ENCODE assay signal across 1 cellular context in genomic region chr12:55818140-55818728, GRCh38.
TF ChIP-seq lines count a peak whose summit lies in the region.

No MANE protein-coding gene starts in this region.

TF ChIP-seq in HEK293, 187 proteins besides CTCF, POLR2A, EP300 and RAD21 (continued from another document):
- TF ChIP-seq ZNF350 (tag by site-specific recombination; IDR thresholded peaks at IDR 0.05) (no peak), ZNF843 (tag by site-specific recombination; IDR thresholded peaks at IDR 0.05) (peak; percentile 27; the same call in 1 of the 2 replicates), ZBTB20 (tag by site-specific recombination; IDR thresholded peaks at IDR 0.05) (peak; percentile 12; the same call in 1 of the 2 replicates), ZNF394 (tag by site-specific recombination; IDR thresholded peaks at IDR 0.05; ENCODE audit: borderline replicate concordance) (peak; percentile 80), SCRT1 (tag by site-specific recombination; IDR thresholded peaks at IDR 0.05; ENCODE audit: borderline replicate concordance) (no peak), ZNF157 (tag by site-specific recombination; IDR thresholded peaks at IDR 0.05) (no peak), ZBTB17 (tag by site-specific recombination; IDR thresholded peaks at IDR 0.05) (peak; percentile 36; the same call in 1 of the 2 replicates), ZBTB11 (tag by site-specific recombination; conservative IDR thresholded peaks at IDR 0.05; ENCODE audit: low read depth) (no peak; the same call in 1 of the 2 replicates), ZNF23 (tag by site-specific recombination; IDR thresholded peaks at IDR 0.05; ENCODE audit: borderline replicate concordance) (no peak), KLF9 (tag by site-specific recombination; IDR thresholded peaks at IDR 0.05; ENCODE audit: low read depth) (peak; percentile 82), ZNF112 (tag by site-specific recombination; IDR thresholded peaks at IDR 0.05) (no peak), EGR2 (tag by site-specific recombination; IDR thresholded peaks at IDR 0.05; ENCODE audit: low read depth) (no peak), PRDM6 (tag by site-specific recombination; IDR thresholded peaks at IDR 0.05) (no peak), KLF7 (tag by site-specific recombination; IDR thresholded peaks at IDR 0.05; ENCODE audit: borderline replicate concordance) (peak; percentile 84; the same call in 1 of the 2 replicates), ZXDB (tag by site-specific recombination; IDR thresholded peaks at IDR 0.05) (peak; percentile 6; the same call in 1 of the 2 replicates), TSHZ1 (tag by site-specific recombination; IDR thresholded peaks at IDR 0.05; ENCODE audit: borderline replicate concordance) (no peak), KLF8 (tag by site-specific recombination; IDR thresholded peaks at IDR 0.05) (peak; percentile 91), GLIS1 (tag by site-specific recombination; IDR thresholded peaks at IDR 0.05) (no peak), ZNF211 (tag by site-specific recombination; IDR thresholded peaks at IDR 0.05; ENCODE audit: low read depth) (no peak), ZNF580 (tag by site-specific recombination; IDR thresholded peaks at IDR 0.05) (peak; percentile 31; the same call in 1 of the 2 replicates), PRDM4 (tag by site-specific recombination; IDR thresholded peaks at IDR 0.05) (no peak), ZNF776 (tag by site-specific recombination; IDR thresholded peaks at IDR 0.05; ENCODE audit: borderline replicate concordance) (no peak), ZNF645 (tag by site-specific recombination; IDR thresholded peaks at IDR 0.05) (no peak)
TF ChIP-seq in HEK293: peak in this region for 14.
